Comparison of ENCODE assay signal across 8 cellular contexts in the genomic region with DNA sequence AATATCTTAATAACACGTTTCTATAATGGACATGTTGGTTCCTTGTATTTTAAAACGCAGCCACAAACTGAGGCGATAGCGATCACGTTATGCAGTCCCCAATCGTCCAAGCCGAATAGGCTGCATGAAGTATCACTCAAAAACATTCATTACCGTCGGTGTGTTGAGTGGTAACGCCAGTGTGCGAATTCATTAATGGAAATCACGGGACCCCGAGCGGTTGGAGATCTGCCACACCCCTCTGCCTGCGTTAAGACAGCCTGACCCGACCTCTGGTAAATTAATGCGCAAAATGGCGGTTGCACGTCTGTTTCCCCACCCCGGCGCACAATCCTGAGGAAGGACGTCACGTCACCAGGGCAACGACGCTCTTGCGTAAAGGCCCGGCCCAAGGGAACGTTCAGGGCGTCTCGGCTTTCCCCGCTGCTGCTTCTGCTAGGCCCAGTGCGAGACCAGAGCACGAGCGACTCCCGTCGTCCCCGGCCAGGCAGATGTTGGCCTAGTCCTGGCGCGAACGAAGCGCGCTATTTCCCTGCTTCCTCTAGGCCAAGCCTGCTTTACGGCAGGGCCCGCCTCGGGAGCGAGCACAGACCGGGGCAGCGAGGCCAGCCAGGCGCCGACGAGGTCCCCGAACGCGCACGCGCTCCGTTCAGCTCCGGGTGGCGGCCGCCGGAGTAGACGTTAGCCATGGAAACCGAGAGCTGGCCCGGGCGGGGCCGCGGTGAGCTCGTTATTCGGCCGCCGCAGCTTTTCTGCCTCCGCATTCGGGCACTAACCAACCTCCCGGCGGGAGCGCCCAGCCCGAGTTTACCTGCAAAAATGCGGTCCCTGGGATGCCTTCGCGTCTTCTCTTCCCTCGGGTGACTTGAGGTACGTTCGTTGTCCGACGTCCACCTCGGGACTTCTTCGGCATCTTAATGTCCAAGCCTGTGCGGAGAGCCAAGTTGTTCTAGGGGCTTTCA. TPM values are rescaled to one million over a fixed set of nuclear protein-coding genes. Genes with fewer than 3 reads are reported as not detected.
DNase-seq lines count a peak whose midpoint lies in the region; ATAC-seq, FAIRE-seq and TF ChIP-seq lines count a peak whose summit lies in the region.

PCNX4 (plus strand) TSS at position 374 of the 962 bp plus-strand sequence. CDS start 15,716 bp downstream, outside the sequence.

- intact Hi-C loops in T-helper 1 cell treated with Interleukin-12 subunit alpha and Interleukin-12 subunit beta and Interleukin-4 antibody, amounts not matched to agents 30 ng/mL and 1 ng/mL, for 36 hours (cut with micrococcal nuclease), result loop anchor here (1.0 to 10.0 kb wide), 14 partner anchors 72 to 1850 kb away; partner anchors contain the start of genes DAAM1, HIF1A, JKAMP and KIAA0586
- intact Hi-C loops in heart right ventricle (cut with DNase I), result loop anchor here in 7 of 10 donors (1.0 to 10.0 kb wide), 9 partner anchors 60 to 160 kb away; partner anchors contain the start of genes DHRS7 (in 6 of the 7) and PPM1A (in 5 of the 7)
- intact Hi-C loops in posterior cingulate gyrus (cut with DNase I), result loop anchor here (1.0 to 5.0 kb wide), 2 partner anchors 73 to 160 kb away; partner anchors contain the start of gene DHRS7

- TF ChIP-seq POLR2A in GM12891 (IDR thresholded peaks at IDR 0.05; ENCODE audit: low read depth, low read length) (peak; percentile 91), upper lobe of left lung (IDR thresholded peaks at IDR 0.05) (peak in 3 of 4 donors; percentile 82 to 98 (median 96))

- H3K4me3 ChIP-seq in heart right ventricle (peak within 1 kb of the TSS; percentile 66 to 90 (median 74)), upper lobe of left lung (peak within 1 kb of the TSS; percentile 40 to 70 (median 58))

- ATAC-seq in HG02840 (IDR thresholded peaks at IDR 0.05; ENCODE audit: low FRiP score, unreplicated experiment), result peak; percentile 97
- peak; percentile 96 to 100 (median 98) for ATAC-seq in heart right ventricle
- peak; percentile 98 to 99 for ATAC-seq in upper lobe of left lung (ENCODE audit: low FRiP score in 2 of 2)

- peak in 1 of 4 donors; percentile 84 for TF ChIP-seq EP300 in upper lobe of left lung (IDR thresholded peaks at IDR 0.05)

- H3K27ac ChIP-seq in heart right ventricle (peak within 1 kb of the TSS; percentile 96 to 99 (median 98)), upper lobe of left lung (peak within 1 kb of the TSS; percentile 96 to 98 (median 96))

- DNase-seq in GM12891 (ENCODE audit: insufficient read length, low spot score), result peak; percentile 67
- peak; percentile 91 for DNase-seq in NCI-H146 treated with DMSO at 0.1 percent for 48 hours (lab: John Stamatoyannopoulos, UW; ENCODE audit: unreplicated experiment)
- DNase-seq in amniotic epithelial cell (ENCODE audit: low read depth), result peak; percentile 98
- DNase-seq in heart right ventricle, result peak; percentile 96 to 98
- peak; percentile 92 to 99 (median 95) for DNase-seq in posterior cingulate gyrus
- DNase-seq in upper lobe of left lung, result peak; percentile 97

- H3K4me1 ChIP-seq in heart right ventricle, result peaks cover 0 to 46% (median 38%) of the 10 kb centered on the region in 9 donors
- H3K4me1 ChIP-seq in upper lobe of left lung, result peaks cover 17 to 28% (median 23%) of the 10 kb centered on the region in 4 donors

- 0% methylated on average over 88 of the region's 88 CpGs for WGBS in heart right ventricle, 2 donors
- WGBS in upper lobe of left lung, 2 donors, result 0 to 1% methylated on average over 23 to 52 of the region's 88 CpGs

- TF ChIP-seq CTCF in heart right ventricle (IDR thresholded peaks at IDR 0.05), result peak in 1 of 9 donors; percentile 4
- TF ChIP-seq CTCF in upper lobe of left lung (IDR thresholded peaks at IDR 0.05), result peak in 1 of 6 experiments; percentile 6

- no peaks in the 10 kb centered on the region for H3K36me3 ChIP-seq in heart right ventricle
- no peaks in the 10 kb centered on the region for H3K36me3 ChIP-seq in upper lobe of left lung

- H3K9me3 ChIP-seq in heart right ventricle (no peaks in the 10 kb centered on the region), upper lobe of left lung (no peaks in the 10 kb centered on the region)

- FAIRE-seq in GM12891 (lab: Jason Lieb, UNC), result peak; percentile 97

- no peaks in the 10 kb centered on the region for H3K27me3 ChIP-seq in heart right ventricle
- H3K27me3 ChIP-seq in upper lobe of left lung, result no peaks in the 10 kb centered on the region

TF ChIP-seq in GM12891, 5 proteins besides CTCF, POLR2A, EP300 and RAD21:
- TF ChIP-seq PAX5 (IDR thresholded peaks at IDR 0.05; ENCODE audit: insufficient read depth, low read length, severe bottlenecking), result no peak
- TF ChIP-seq SPI1 (IDR thresholded peaks at IDR 0.05; ENCODE audit: low read depth, low read length), result no peak
- peak; percentile 58; the same call in 1 of the 2 replicates for TF ChIP-seq TAF1 (IDR thresholded peaks at IDR 0.05; ENCODE audit: low read depth, low read length)
- peak; percentile 94 for TF ChIP-seq POLR2AphosphoS5 (IDR thresholded peaks at IDR 0.05; ENCODE audit: low read depth, low read length)
- TF ChIP-seq POU2F2 (IDR thresholded peaks at IDR 0.05; ENCODE audit: low read depth, low read length), result peak; percentile 90

RNA-seq across cellular contexts. Expression of gene PCNX4, which starts in this region (rescaled TPM):
- 14.2 TPM for polyA plus RNA-seq in GM12891 (2012; ENCODE audit: low read depth, missing spikeins)
- 37.5 and 45.6 TPM in 2 replicates for total RNA-seq in T-helper 1 cell treated with Interleukin-12 subunit alpha and Interleukin-12 subunit beta and Interleukin-4 antibody, amounts not matched to agents 30 ng/mL and 1 ng/mL, for 36 hours
- total RNA-seq in heart right ventricle (10 to 100 TPM; 24.7 to 56.7 (median 35.2) TPM), upper lobe of left lung (10 to 100 TPM; 35.0 to 75.1 (median 48.7) TPM)
- polyA plus RNA-seq in heart right ventricle, result 10 to 100 TPM; 10.9 to 25.4 TPM

Comparison
In these comparisons a context has a peak if more than half of its experiments do, and no peak if none do; other contexts are left out.
1. Peak in every context shown above with its lines: DNase-seq, ATAC-seq, H3K4me3 ChIP-seq and H3K27ac ChIP-seq.